ENCODE assay signal across 1 cellular context in the genomic region with DNA sequence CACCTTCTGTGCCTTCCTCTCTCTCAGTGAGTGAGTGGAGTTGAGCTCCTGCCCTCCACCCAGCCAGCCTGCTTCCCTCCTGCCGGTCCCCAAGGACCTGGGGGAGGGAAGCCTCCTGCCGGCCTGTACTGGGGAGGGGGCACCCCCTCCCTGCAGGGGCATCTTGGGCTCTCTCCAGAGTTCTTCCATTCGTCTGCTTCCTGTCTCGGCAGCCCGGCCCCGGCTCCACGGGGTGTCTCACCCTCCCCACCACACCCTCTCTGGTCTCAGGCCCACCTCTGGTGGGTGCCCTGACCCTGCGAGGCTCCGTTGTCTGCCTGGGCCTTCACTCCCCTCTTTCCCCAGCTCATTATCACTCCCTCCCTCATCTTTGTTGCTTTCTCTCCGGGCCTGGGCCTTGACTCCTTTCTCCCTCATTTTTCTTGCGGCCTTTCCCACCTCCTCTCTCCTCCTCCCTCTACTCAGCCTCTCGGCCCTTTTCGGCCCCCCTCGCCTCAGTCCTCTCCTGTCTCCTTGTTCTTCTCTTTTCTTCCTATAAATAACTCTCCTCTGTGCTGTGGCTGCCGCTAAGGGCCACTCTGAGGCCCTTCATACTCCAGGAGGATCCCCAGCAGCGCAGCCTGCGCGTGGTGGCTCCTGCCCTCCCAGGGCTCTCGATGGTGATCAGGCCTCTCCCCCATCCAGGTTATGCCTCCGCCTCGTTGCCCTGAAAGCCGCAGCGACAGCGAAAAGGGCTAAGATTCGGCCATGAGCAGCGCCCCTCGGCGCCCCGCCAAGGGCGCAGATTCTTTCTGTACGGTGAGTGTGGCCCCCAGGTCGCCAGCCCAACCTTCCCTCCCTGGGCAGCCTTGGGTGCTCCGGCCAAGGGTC.
TF ChIP-seq lines count a peak whose summit lies in the region.

No MANE protein-coding gene starts in this region.

TF ChIP-seq in K562, 482 proteins besides CTCF, POLR2A, EP300 and RAD21 (continued from another document and continues in another):
- TF ChIP-seq, protein P1, sequence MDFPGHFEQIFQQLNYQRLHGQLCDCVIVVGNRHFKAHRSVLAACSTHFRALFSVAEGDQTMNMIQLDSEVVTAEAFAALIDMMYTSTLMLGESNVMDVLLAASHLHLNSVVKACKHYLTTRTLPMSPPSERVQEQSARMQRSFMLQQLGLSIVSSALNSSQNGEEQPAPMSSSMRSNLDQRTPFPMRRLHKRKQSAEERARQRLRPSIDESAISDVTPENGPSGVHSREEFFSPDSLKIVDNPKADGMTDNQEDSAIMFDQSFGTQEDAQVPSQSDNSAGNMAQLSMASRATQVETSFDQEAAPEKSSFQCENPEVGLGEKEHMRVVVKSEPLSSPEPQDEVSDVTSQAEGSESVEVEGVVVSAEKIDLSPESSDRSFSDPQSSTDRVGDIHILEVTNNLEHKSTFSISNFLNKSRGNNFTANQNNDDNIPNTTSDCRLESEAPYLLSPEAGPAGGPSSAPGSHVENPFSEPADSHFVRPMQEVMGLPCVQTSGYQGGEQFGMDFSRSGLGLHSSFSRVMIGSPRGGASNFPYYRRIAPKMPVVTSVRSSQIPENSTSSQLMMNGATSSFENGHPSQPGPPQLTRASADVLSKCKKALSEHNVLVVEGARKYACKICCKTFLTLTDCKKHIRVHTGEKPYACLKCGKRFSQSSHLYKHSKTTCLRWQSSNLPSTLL (IDR thresholded peaks at IDR 0.05): 0 out of 2 replicates have a peak, but pooled peaks have one; percentile 37
- TF ChIP-seq CHD2 (IDR thresholded peaks at IDR 0.05; ENCODE audit: low read depth, low read length) (no peak), ZNF316 (IDR thresholded peaks at IDR 0.05) (0 out of 2 replicates have a peak, but pooled peaks have one; percentile 14), MCM3 (IDR thresholded peaks at IDR 0.05) (no peak), ZNF561 (CRISPR knock-in tag; conservative IDR thresholded peaks at IDR 0.05) (no peak), RFX5 (IDR thresholded peaks at IDR 0.05; ENCODE audit: low read depth, low read length) (no peak), ZKSCAN1 (IDR thresholded peaks at IDR 0.05; ENCODE audit: low read depth, low read length) (no peak), NCOA1 (IDR thresholded peaks at IDR 0.05; ENCODE audit: low read depth) (no peak), STAT5A (IDR thresholded peaks at IDR 0.05; ENCODE audit: borderline replicate concordance, low read length) (no peak), TCF7 (IDR thresholded peaks at IDR 0.05; ENCODE audit: borderline replicate concordance) (no peak), CHD1 (IDR thresholded peaks at IDR 0.05; ENCODE audit: low read length) (peak; percentile 45), ZNF780A (CRISPR knock-in tag; IDR thresholded peaks at IDR 0.05) (no peak), MTA3 (IDR thresholded peaks at IDR 0.05; ENCODE audit: borderline replicate concordance) (0 out of 2 replicates have a peak, but pooled peaks have one; percentile 15), BDP1 (IDR thresholded peaks at IDR 0.05; ENCODE audit: insufficient read depth, insufficient read length) (no peak), ARHGAP35 (IDR thresholded peaks at IDR 0.05; ENCODE audit: partially characterized antibody) (peak; percentile 67), HNRNPLL (IDR thresholded peaks at IDR 0.05; ENCODE audit: low read depth, low read length, poor library complexity, severe bottlenecking) (peak; percentile 43), SMARCA5 (IDR thresholded peaks at IDR 0.05) (peak; percentile 23; the same call in 1 of the 2 replicates), CC2D1A (IDR thresholded peaks at IDR 0.05) (peak; percentile 18; the same call in 1 of the 2 replicates), XRCC3 (IDR thresholded peaks at IDR 0.05) (no peak), ZNF134 (CRISPR knock-in tag; conservative IDR thresholded peaks at IDR 0.05) (no peak), XRCC5 (IDR thresholded peaks at IDR 0.05; ENCODE audit: low read depth, low read length) (0 out of 2 replicates have a peak, but pooled peaks have one; percentile 63), ZNF644 (tag; IDR thresholded peaks at IDR 0.05; ENCODE audit: low read depth) (no peak), LARP7 (IDR thresholded peaks at IDR 0.05) (peak; percentile 92), OTX1 (CRISPR knock-in tag; IDR thresholded peaks at IDR 0.05) (peak; percentile 64; the same call in 1 of the 2 replicates), TAF1 (IDR thresholded peaks at IDR 0.05; ENCODE audit: control insufficient read depth, extremely low read depth, insufficient read depth, low read length, severe bottlenecking) (no peak), POLR3A (IDR thresholded peaks at IDR 0.05; ENCODE audit: borderline replicate concordance, extremely low read depth, insufficient read depth, insufficient read length) (no peak), PHF20 (IDR thresholded peaks at IDR 0.05; ENCODE audit: partially characterized antibody) (no peak), PHB2 (IDR thresholded peaks at IDR 0.05; ENCODE audit: low read depth) (0 out of 2 replicates have a peak, but pooled peaks have one; percentile 60), SP1 (CRISPR knock-in tag; IDR thresholded peaks at IDR 0.05) (no peak), ELF1 (tag; IDR thresholded peaks at IDR 0.05) (no peak)
- TF ChIP-seq, protein P2, sequence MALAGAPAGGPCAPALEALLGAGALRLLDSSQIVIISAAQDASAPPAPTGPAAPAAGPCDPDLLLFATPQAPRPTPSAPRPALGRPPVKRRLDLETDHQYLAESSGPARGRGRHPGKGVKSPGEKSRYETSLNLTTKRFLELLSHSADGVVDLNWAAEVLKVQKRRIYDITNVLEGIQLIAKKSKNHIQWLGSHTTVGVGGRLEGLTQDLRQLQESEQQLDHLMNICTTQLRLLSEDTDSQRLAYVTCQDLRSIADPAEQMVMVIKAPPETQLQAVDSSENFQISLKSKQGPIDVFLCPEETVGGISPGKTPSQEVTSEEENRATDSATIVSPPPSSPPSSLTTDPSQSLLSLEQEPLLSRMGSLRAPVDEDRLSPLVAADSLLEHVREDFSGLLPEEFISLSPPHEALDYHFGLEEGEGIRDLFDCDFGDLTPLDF (CRISPR knock-in tag; IDR thresholded peaks at IDR 0.05): 0 out of 2 replicates have a peak, but pooled peaks have one; percentile 26
- TF ChIP-seq, protein P3, sequence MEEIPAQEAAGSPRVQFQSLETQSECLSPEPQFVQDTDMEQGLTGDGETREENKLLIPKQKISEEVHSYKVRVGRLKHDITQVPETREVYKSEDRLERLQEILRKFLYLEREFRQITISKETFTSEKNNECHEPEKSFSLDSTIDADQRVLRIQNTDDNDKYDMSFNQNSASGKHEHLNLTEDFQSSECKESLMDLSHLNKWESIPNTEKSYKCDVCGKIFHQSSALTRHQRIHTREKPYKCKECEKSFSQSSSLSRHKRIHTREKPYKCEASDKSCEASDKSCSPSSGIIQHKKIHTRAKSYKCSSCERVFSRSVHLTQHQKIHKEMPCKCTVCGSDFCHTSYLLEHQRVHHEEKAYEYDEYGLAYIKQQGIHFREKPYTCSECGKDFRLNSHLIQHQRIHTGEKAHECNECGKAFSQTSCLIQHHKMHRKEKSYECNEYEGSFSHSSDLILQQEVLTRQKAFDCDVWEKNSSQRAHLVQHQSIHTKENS (CRISPR knock-in tag; IDR thresholded peaks at IDR 0.05): no peak
- TF ChIP-seq, protein P4, sequence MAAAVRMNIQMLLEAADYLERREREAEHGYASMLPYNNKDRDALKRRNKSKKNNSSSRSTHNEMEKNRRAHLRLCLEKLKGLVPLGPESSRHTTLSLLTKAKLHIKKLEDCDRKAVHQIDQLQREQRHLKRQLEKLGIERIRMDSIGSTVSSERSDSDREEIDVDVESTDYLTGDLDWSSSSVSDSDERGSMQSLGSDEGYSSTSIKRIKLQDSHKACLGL (CRISPR knock-in tag; IDR thresholded peaks at IDR 0.05; ENCODE audit: borderline replicate concordance, poor library complexity, severe bottlenecking): no peak
- TF ChIP-seq, protein P5, sequence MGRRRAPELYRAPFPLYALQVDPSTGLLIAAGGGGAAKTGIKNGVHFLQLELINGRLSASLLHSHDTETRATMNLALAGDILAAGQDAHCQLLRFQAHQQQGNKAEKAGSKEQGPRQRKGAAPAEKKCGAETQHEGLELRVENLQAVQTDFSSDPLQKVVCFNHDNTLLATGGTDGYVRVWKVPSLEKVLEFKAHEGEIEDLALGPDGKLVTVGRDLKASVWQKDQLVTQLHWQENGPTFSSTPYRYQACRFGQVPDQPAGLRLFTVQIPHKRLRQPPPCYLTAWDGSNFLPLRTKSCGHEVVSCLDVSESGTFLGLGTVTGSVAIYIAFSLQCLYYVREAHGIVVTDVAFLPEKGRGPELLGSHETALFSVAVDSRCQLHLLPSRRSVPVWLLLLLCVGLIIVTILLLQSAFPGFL (CRISPR knock-in tag; IDR thresholded peaks at IDR 0.05): peak; percentile 63; the same call in 1 of the 2 replicates
- TF ChIP-seq, protein P6, sequence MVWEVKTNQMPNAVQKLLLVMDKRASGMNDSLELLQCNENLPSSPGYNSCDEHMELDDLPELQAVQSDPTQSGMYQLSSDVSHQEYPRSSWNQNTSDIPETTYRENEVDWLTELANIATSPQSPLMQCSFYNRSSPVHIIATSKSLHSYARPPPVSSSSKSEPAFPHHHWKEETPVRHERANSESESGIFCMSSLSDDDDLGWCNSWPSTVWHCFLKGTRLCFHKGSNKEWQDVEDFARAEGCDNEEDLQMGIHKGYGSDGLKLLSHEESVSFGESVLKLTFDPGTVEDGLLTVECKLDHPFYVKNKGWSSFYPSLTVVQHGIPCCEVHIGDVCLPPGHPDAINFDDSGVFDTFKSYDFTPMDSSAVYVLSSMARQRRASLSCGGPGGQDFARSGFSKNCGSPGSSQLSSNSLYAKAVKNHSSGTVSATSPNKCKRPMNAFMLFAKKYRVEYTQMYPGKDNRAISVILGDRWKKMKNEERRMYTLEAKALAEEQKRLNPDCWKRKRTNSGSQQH (CRISPR knock-in tag; IDR thresholded peaks at IDR 0.05): peak; percentile 57; the same call in 1 of the 2 replicates
- TF ChIP-seq, protein P7, sequence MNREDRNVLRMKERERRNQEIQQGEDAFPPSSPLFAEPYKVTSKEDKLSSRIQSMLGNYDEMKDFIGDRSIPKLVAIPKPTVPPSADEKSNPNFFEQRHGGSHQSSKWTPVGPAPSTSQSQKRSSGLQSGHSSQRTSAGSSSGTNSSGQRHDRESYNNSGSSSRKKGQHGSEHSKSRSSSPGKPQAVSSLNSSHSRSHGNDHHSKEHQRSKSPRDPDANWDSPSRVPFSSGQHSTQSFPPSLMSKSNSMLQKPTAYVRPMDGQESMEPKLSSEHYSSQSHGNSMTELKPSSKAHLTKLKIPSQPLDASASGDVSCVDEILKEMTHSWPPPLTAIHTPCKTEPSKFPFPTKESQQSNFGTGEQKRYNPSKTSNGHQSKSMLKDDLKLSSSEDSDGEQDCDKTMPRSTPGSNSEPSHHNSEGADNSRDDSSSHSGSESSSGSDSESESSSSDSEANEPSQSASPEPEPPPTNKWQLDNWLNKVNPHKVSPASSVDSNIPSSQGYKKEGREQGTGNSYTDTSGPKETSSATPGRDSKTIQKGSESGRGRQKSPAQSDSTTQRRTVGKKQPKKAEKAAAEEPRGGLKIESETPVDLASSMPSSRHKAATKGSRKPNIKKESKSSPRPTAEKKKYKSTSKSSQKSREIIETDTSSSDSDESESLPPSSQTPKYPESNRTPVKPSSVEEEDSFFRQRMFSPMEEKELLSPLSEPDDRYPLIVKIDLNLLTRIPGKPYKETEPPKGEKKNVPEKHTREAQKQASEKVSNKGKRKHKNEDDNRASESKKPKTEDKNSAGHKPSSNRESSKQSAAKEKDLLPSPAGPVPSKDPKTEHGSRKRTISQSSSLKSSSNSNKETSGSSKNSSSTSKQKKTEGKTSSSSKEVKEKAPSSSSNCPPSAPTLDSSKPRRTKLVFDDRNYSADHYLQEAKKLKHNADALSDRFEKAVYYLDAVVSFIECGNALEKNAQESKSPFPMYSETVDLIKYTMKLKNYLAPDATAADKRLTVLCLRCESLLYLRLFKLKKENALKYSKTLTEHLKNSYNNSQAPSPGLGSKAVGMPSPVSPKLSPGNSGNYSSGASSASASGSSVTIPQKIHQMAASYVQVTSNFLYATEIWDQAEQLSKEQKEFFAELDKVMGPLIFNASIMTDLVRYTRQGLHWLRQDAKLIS (CRISPR knock-in tag; IDR thresholded peaks at IDR 0.05): peak; percentile 21; the same call in 1 of the 2 replicates
- TF ChIP-seq, protein P8, sequence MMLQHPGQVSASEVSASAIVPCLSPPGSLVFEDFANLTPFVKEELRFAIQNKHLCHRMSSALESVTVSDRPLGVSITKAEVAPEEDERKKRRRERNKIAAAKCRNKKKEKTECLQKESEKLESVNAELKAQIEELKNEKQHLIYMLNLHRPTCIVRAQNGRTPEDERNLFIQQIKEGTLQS (IDR thresholded peaks at IDR 0.05): no peak
- TF ChIP-seq, protein P8 (CRISPR knock-in tag; conservative IDR thresholded peaks at IDR 0.05): 0 out of 2 replicates have a peak, but pooled peaks have one; percentile 53
- TF ChIP-seq, protein P9, sequence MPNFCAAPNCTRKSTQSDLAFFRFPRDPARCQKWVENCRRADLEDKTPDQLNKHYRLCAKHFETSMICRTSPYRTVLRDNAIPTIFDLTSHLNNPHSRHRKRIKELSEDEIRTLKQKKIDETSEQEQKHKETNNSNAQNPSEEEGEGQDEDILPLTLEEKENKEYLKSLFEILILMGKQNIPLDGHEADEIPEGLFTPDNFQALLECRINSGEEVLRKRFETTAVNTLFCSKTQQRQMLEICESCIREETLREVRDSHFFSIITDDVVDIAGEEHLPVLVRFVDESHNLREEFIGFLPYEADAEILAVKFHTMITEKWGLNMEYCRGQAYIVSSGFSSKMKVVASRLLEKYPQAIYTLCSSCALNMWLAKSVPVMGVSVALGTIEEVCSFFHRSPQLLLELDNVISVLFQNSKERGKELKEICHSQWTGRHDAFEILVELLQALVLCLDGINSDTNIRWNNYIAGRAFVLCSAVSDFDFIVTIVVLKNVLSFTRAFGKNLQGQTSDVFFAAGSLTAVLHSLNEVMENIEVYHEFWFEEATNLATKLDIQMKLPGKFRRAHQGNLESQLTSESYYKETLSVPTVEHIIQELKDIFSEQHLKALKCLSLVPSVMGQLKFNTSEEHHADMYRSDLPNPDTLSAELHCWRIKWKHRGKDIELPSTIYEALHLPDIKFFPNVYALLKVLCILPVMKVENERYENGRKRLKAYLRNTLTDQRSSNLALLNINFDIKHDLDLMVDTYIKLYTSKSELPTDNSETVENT (CRISPR knock-in tag; IDR thresholded peaks at IDR 0.05): 0 out of 2 replicates have a peak, but pooled peaks have one; percentile 53
- TF ChIP-seq, protein P10, sequence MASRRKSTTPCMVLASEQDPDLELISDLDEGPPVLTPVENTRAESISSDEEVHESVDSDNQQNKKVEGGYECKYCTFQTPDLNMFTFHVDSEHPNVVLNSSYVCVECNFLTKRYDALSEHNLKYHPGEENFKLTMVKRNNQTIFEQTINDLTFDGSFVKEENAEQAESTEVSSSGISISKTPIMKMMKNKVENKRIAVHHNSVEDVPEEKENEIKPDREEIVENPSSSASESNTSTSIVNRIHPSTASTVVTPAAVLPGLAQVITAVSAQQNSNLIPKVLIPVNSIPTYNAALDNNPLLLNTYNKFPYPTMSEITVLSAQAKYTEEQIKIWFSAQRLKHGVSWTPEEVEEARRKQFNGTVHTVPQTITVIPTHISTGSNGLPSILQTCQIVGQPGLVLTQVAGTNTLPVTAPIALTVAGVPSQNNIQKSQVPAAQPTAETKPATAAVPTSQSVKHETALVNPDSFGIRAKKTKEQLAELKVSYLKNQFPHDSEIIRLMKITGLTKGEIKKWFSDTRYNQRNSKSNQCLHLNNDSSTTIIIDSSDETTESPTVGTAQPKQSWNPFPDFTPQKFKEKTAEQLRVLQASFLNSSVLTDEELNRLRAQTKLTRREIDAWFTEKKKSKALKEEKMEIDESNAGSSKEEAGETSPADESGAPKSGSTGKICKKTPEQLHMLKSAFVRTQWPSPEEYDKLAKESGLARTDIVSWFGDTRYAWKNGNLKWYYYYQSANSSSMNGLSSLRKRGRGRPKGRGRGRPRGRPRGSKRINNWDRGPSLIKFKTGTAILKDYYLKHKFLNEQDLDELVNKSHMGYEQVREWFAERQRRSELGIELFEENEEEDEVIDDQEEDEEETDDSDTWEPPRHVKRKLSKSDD (conservative IDR thresholded peaks at IDR 0.05; ENCODE audit: low read length): no peak
